ENCODE assay signal across 15 cellular contexts in the genomic region with DNA sequence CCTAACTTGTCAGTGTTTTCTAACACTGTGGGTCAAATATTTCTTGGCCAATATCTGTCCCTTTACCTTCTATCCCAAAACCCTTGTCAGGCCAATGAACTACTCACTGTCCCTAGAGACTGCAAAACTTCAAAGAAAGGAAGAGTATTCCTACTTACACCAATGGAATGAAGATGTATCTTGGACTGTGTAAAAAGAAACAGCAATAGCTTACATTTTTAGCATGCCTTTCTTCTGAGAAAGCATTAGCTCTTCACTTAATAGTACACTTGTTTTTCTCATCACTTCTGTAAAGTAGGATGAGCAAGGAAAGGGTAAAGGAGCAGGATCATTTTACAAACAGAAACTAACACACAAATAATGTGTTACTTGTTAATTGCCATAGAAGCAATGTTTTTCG.
DNase-seq lines count a peak whose midpoint lies in the region; ATAC-seq, FAIRE-seq and TF ChIP-seq lines count a peak whose summit lies in the region.
"Had no signal": no experiment of that assay in that cellular context is flagged by ENCODE, and none has a peak within 500 bp of the region (broad histone marks: within the 10 kb centered on the region; RNA-seq: fewer than 3 reads in every experiment).

No MANE protein-coding gene starts in this region.

- H3K4me1 ChIP-seq in RWPE2 (ENCODE audit: insufficient read depth, poor library complexity, severe bottlenecking), result peaks cover 14% of the 10 kb centered on the region
- H3K4me1 ChIP-seq in fibroblast of lung (ENCODE audit: control insufficient read depth, extremely low read depth, insufficient read depth, low read length), result peaks cover 10% of the 10 kb centered on the region
- H3K4me1 ChIP-seq in osteoblast (ENCODE audit: insufficient read depth, low read length), result peaks cover 19% of the 10 kb centered on the region

- H3K79me2 ChIP-seq in fibroblast of lung (ENCODE audit: control insufficient read depth, insufficient read depth, low read length) (peaks cover 24% of the 10 kb centered on the region), osteoblast (ENCODE audit: insufficient read depth, low read length) (peaks cover 80% of the 10 kb centered on the region)

- peak overlapping the region; percentile 58 for H3K4me2 ChIP-seq in fibroblast of lung (ENCODE audit: extremely low read depth, insufficient read depth, low read length)
- peak overlapping the region; percentile 40 for H3K4me2 ChIP-seq in osteoblast (ENCODE audit: insufficient read depth, low read length)

- no peaks in the 10 kb centered on the region for H4K20me1 ChIP-seq in fibroblast of lung (ENCODE audit: control insufficient read depth, extremely low read depth, insufficient read depth, low read length)
- H4K20me1 ChIP-seq in osteoblast (ENCODE audit: insufficient read depth, low read length), result peaks cover 14% of the 10 kb centered on the region

- intact Hi-C loops in cardiac septum (cut with DNase I), result no loop called here

- H3K9me3 ChIP-seq in RWPE2 (ENCODE audit: severe bottlenecking) (no peaks in the 10 kb centered on the region), fibroblast of lung (ENCODE audit: control insufficient read depth, insufficient read depth, low read depth, low read length) (no peaks in the 10 kb centered on the region), osteoblast (ENCODE audit: low read depth, low read length) (no peaks in the 10 kb centered on the region)
- H3K9me3 ChIP-seq: heart right ventricle, mucosa of descending colon had no signal

- H3K36me3 ChIP-seq in RWPE2 (ENCODE audit: low read depth) (peaks cover 49% of the 10 kb centered on the region), fibroblast of lung (ENCODE audit: control insufficient read depth, insufficient read depth, low read length) (no peaks in the 10 kb centered on the region), osteoblast (ENCODE audit: insufficient read depth, low read length) (no peaks in the 10 kb centered on the region)

- DNase-seq in ELR (ENCODE audit: low read depth) (peak; percentile 90), RWPE2 (ENCODE audit: low spot score) (no peak), fibroblast of lung (ENCODE audit: low read depth in 2 of 2) (peak; percentile 28 to 81), osteoblast (ENCODE audit: insufficient read length, low spot score, missing footprints) (peak; percentile 39), cardiac septum (ENCODE audit: low spot score) (no peak), D721Med (ENCODE audit: insufficient read length, low spot score) (no peak), NCI-H2171 treated with DMSO at 0.1 percent for 48 hours (lab: John Stamatoyannopoulos, UW) (no peak)
- DNase-seq in stimulated activated CD4-positive, alpha-beta T cell treated with anti-CD3 and anti-CD28 coated beads, Interleukin-2, amount 100 ng/mL, for 48 hours, result no peak
- DNase-seq: activated T-cell treated with anti-CD3 and anti-CD28 coated beads for 4 hours; heart right ventricle; mucosa of descending colon; NCI-H1417; stimulated activated naive CD8-positive, alpha-beta T cell treated with anti-CD3 and anti-CD28 coated beads, Interleukin-15, Interleukin-2, amounts not matched to agents 100 U/mL and 50 U/mL, for 24 hours; T-helper 9 cell had no signal

- no peak for FAIRE-seq in D721Med (lab: Jason Lieb, UNC)
- FAIRE-seq: bronchial epithelial cell had no signal

- H3K9ac ChIP-seq in fibroblast of lung (ENCODE audit: insufficient read depth, low read length), result no peak overlapping the region

- no peak overlapping the region for H3K4me3 ChIP-seq in RWPE2 (ENCODE audit: severe bottlenecking)
- no peak overlapping the region for H3K4me3 ChIP-seq in fibroblast of lung (replicated peaks in 1 of 4; ENCODE audit: control extremely low read depth in 1 of 4, insufficient read depth in 1 of 4, low read depth in 3 of 4, low read length in 4 of 4)
- H3K4me3 ChIP-seq in osteoblast (ENCODE audit: insufficient read depth, low read length), result no peak overlapping the region
- H3K4me3 ChIP-seq: heart right ventricle, mucosa of descending colon had no signal

- ATAC-seq in RWPE2 (ENCODE audit: low read depth), result peak; percentile 84
- ATAC-seq: heart right ventricle; mucosa of descending colon; stimulated activated naive CD8-positive, alpha-beta T cell treated with anti-CD3 and anti-CD28 coated beads, Interleukin-15, Interleukin-2, amounts not matched to agents 100 U/mL and 50 U/mL, for 24 hours had no signal

- H2AFZ ChIP-seq in fibroblast of lung (ENCODE audit: low read length) (no peak overlapping the region), osteoblast (ENCODE audit: low read length) (no peak overlapping the region)

- TF ChIP-seq CTCF in RWPE2 (IDR thresholded peaks at IDR 0.05; ENCODE audit: poor library complexity, severe bottlenecking) (no peak), fibroblast of lung (conservative IDR thresholded peaks at IDR 0.05 in 1 of 2, IDR thresholded peaks at IDR 0.05 in 1 of 2; ENCODE audit: low read depth in 1 of 2, low read length in 2 of 2) (no peak), osteoblast (IDR thresholded peaks at IDR 0.05; ENCODE audit: extremely low read depth, low read depth, low read length) (no peak), D721Med (IDR thresholded peaks at IDR 0.05; ENCODE audit: insufficient read depth, missing control alignments) (no peak)

- H3K27ac ChIP-seq in RWPE2 (ENCODE audit: poor library complexity, severe bottlenecking) (peak overlapping the region; percentile 7), fibroblast of lung (ENCODE audit: insufficient read depth, low read length) (peak overlapping the region; percentile 54), osteoblast (ENCODE audit: low read depth, low read length) (peak overlapping the region; percentile 54)
- H3K27ac ChIP-seq: heart right ventricle had no signal

- no peaks in the 10 kb centered on the region for H3K27me3 ChIP-seq in RWPE2 (ENCODE audit: insufficient read depth, poor library complexity, severe bottlenecking)
- H3K27me3 ChIP-seq in fibroblast of lung (ENCODE audit: control insufficient read depth, insufficient read depth, low read length), result no peaks in the 10 kb centered on the region
- no peaks in the 10 kb centered on the region for H3K27me3 ChIP-seq in osteoblast (ENCODE audit: insufficient read depth, low read length)
- H3K27me3 ChIP-seq: heart right ventricle had no signal

Comparison
In these comparisons a context has a peak if more than half of its experiments do, and no peak if none do; other contexts are left out.
1. DNase-seq: peak in ELR (single experiment), fibroblast of lung (2 of 2) and osteoblast (single experiment); none in RWPE2 (single experiment), cardiac septum (single experiment), stimulated activated CD4-positive, alpha-beta T cell treated with anti-CD3 and anti-CD28 coated beads, Interleukin-2, amount 100 ng/mL, for 48 hours (0 of 2), D721Med (single experiment) and NCI-H2171 treated with DMSO at 0.1 percent for 48 hours (single experiment).
2. Peak in every context shown above with its lines, with median percentiles within 50 percentile points of each other: H3K27ac ChIP-seq.